ENCODE assay signal across 8 cellular contexts in the genomic region with DNA sequence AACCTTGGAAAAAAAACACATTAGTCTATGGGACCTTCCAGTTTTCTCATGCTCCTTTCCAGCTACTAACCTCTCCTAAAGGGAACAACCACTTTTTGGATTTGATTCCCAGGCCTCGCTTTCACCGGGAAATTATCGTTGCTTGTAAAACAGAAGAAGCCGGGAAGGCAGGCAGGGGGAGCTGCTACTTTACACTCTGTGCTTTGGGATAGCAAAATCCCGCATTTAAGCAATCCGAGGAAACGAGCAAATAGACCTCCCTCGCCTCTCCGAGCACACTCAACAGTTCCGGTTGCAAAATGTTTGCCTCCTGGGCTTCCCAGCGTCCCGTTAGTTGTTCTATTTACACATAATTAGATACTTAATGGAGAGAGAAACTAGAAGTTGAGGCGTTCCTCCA. TPM values are rescaled to one million over a fixed set of nuclear protein-coding genes. Genes with fewer than 3 reads are reported as not detected.
A peak's percentile ranks its signal among the peaks of the same experiment; 100 is the strongest.
DNase-seq lines count a peak whose midpoint lies in the region; ATAC-seq and TF ChIP-seq lines count a peak whose summit lies in the region.

No MANE protein-coding gene starts in this region.

- H3K4me3 ChIP-seq in CD4-positive, CD25-positive, alpha-beta regulatory T cell (ENCODE audit: low read depth, low read length), result peak overlapping the region; percentile 85
- H3K4me3 ChIP-seq in HUES48 (ENCODE audit: low read depth, low read length), result peak overlapping the region; percentile 58
- H3K4me3 ChIP-seq in neuronal stem cell (ENCODE audit: low read length in 2 of 2), result peak overlapping the region in 1 of 2 donors; percentile 37

- H3K36me3 ChIP-seq in CD4-positive, CD25-positive, alpha-beta regulatory T cell (ENCODE audit: control insufficient read depth, insufficient read depth, low read length), result no peaks in the 10 kb centered on the region
- H3K36me3 ChIP-seq in HUES48 (ENCODE audit: control insufficient read depth, insufficient read depth, low read length), result no peaks in the 10 kb centered on the region
- H3K36me3 ChIP-seq in neuronal stem cell (replicated peaks in 1 of 2; ENCODE audit: control insufficient read depth in 2 of 2, insufficient read depth in 2 of 2, low read length in 2 of 2), result no peaks in the 10 kb centered on the region

- H3K36me3 Mint-ChIP-seq in CD4-positive, CD25-positive, alpha-beta regulatory T cell, result peaks cover 16% of the 10 kb centered on the region
- H3K36me3 Mint-ChIP-seq in activated CD8-positive, alpha-beta T cell treated with anti-CD3 and anti-CD28 coated beads, Interleukin-2, amount 10 ng/mL, durations not matched to agents 7 days and 5 days (ENCODE audit: low read depth), result peaks cover 60% of the 10 kb centered on the region
- H3K36me3 Mint-ChIP-seq in glutamatergic neuron (ENCODE audit: unreplicated experiment), result peaks cover 6% of the 10 kb centered on the region

- H3K27me3 Mint-ChIP-seq in CD4-positive, CD25-positive, alpha-beta regulatory T cell, result peaks cover 51% of the 10 kb centered on the region
- H3K27me3 Mint-ChIP-seq in activated CD8-positive, alpha-beta T cell treated with anti-CD3 and anti-CD28 coated beads, Interleukin-2, amount 10 ng/mL, durations not matched to agents 7 days and 5 days (ENCODE audit: low read depth), result peaks cover 3% of the 10 kb centered on the region
- H3K27me3 Mint-ChIP-seq in glutamatergic neuron (ENCODE audit: unreplicated experiment), result peaks cover 6% of the 10 kb centered on the region

- H3K9me3 ChIP-seq in CD4-positive, CD25-positive, alpha-beta regulatory T cell (ENCODE audit: control insufficient read depth in 2 of 2, low read length in 2 of 2), result no peaks in the 10 kb centered on the region
- H3K9me3 ChIP-seq in HUES48 (ENCODE audit: control insufficient read depth, insufficient read depth, low read length) (no peaks in the 10 kb centered on the region), neuronal stem cell (replicated peaks in 1 of 2; ENCODE audit: control insufficient read depth in 2 of 2, insufficient read depth in 1 of 2, low read depth in 1 of 2, low read length in 2 of 2) (no peaks in the 10 kb centered on the region)

- H3K4me1 ChIP-seq in CD4-positive, CD25-positive, alpha-beta regulatory T cell (ENCODE audit: control insufficient read depth, insufficient read depth, low read length, poor library complexity, severe bottlenecking), result peaks cover 28% of the 10 kb centered on the region
- H3K4me1 ChIP-seq in HUES48 (ENCODE audit: control insufficient read depth, insufficient read depth, low read length) (peaks cover 5% of the 10 kb centered on the region; the same call in 1 of the 2 replicates), neuronal stem cell (ENCODE audit: control insufficient read depth in 2 of 2, insufficient read depth in 1 of 2, low read depth in 1 of 2, low read length in 2 of 2) (peaks cover 0 to 8% of the 10 kb centered on the region in 2 donors)

- peak overlapping the region; percentile 88 to 93 (median 90) for H3K4me3 Mint-ChIP-seq in CD4-positive, CD25-positive, alpha-beta regulatory T cell
- H3K4me3 Mint-ChIP-seq in activated CD8-positive, alpha-beta T cell treated with anti-CD3 and anti-CD28 coated beads, Interleukin-2, amount 10 ng/mL, durations not matched to agents 7 days and 5 days, result peak overlapping the region; percentile 86
- peak overlapping the region; percentile 90 for H3K4me3 Mint-ChIP-seq in glutamatergic neuron (ENCODE audit: unreplicated experiment)

- no peak overlapping the region for H2BK15ac ChIP-seq in neuronal stem cell (ENCODE audit: low read length)

- ATAC-seq in CD4-positive, CD25-positive, alpha-beta regulatory T cell (ENCODE audit: low read depth in 2 of 2), result no peak
- no peak for ATAC-seq in activated CD8-positive, alpha-beta T cell treated with anti-CD3 and anti-CD28 coated beads, Interleukin-2, amount 10 ng/mL, durations not matched to agents 7 days and 5 days

- H2AFZ ChIP-seq in neuronal stem cell (ENCODE audit: low read length), result peak overlapping the region; percentile 87

- H3K27ac Mint-ChIP-seq in CD4-positive, CD25-positive, alpha-beta regulatory T cell, result peak overlapping the region; percentile 78 to 89 (median 87)
- peak overlapping the region; percentile 75 for H3K27ac Mint-ChIP-seq in activated CD8-positive, alpha-beta T cell treated with anti-CD3 and anti-CD28 coated beads, Interleukin-2, amount 10 ng/mL, durations not matched to agents 7 days and 5 days
- no peak overlapping the region for H3K27ac Mint-ChIP-seq in glutamatergic neuron (ENCODE audit: unreplicated experiment)

- POLR2A ChIA-PET in activated CD8-positive, alpha-beta T cell treated with anti-CD3 and anti-CD28 coated beads, Interleukin-2, amount 10 ng/mL, durations not matched to agents 7 days and 5 days (lab: Charles Lee), result interaction anchor here (2.2 to 6.5 kb wide), 2 partner anchors 13 to 23 kb away, joined by 29 to 38 read pairs; no protein-coding TSS in a partner anchor

- no peak overlapping the region for H3K9ac ChIP-seq in HUES48 (ENCODE audit: low read depth, low read length)
- no peak overlapping the region for H3K9ac ChIP-seq in neuronal stem cell (ENCODE audit: low read depth, low read length, poor library complexity)

- peaks cover 0 to 2% (median 0%) of the 10 kb centered on the region in 7 donors for H3K9me3 Mint-ChIP-seq in CD4-positive, CD25-positive, alpha-beta regulatory T cell
- H3K9me3 Mint-ChIP-seq in activated CD8-positive, alpha-beta T cell treated with anti-CD3 and anti-CD28 coated beads, Interleukin-2, amount 10 ng/mL, durations not matched to agents 7 days and 5 days (ENCODE audit: insufficient read depth), result no peaks in the 10 kb centered on the region
- peaks cover 1% of the 10 kb centered on the region for H3K9me3 Mint-ChIP-seq in glutamatergic neuron (ENCODE audit: unreplicated experiment)

- H3K14ac ChIP-seq in neuronal stem cell (ENCODE audit: low read length), result no peak overlapping the region

- TF ChIP-seq CTCF in glutamatergic neuron (IDR thresholded peaks at IDR 0.05; ENCODE audit: partially characterized antibody, unreplicated experiment), result no peak
- no peak for TF ChIP-seq CTCF in GM13977 (IDR thresholded peaks at IDR 0.05; ENCODE audit: extremely low read depth, insufficient read depth, missing control alignments)

- H3K79me1 ChIP-seq in neuronal stem cell (ENCODE audit: low read depth, low read length), result peaks cover 1% of the 10 kb centered on the region

- no peak overlapping the region for H2BK12ac ChIP-seq in neuronal stem cell (ENCODE audit: low read length)

- CTCF ChIA-PET in activated CD8-positive, alpha-beta T cell treated with anti-CD3 and anti-CD28 coated beads, Interleukin-2, amount 10 ng/mL, durations not matched to agents 7 days and 5 days (lab: Charles Lee), result interaction anchor here (0.7 to 6.6 kb wide), 10 partner anchors 10 to 277 kb away, joined by 3 to 82 read pairs (median 4); partner anchors contain the start of gene FAM200B

- no CpG with 5 or more reads among the region's 13 CpGs for WGBS in neuronal stem cell (ENCODE audit: extremely low coverage in 2 of 2, insufficient read length in 2 of 2, insufficient replicate concordance in 1 of 2), 2 donors

- H4K91ac ChIP-seq in neuronal stem cell (ENCODE audit: low read depth, low read length, poor library complexity), result no peak overlapping the region

- H2BK120ac ChIP-seq in neuronal stem cell (ENCODE audit: low read depth, low read length), result no peak overlapping the region

- no peak overlapping the region for H3K27ac ChIP-seq in CD4-positive, CD25-positive, alpha-beta regulatory T cell (ENCODE audit: insufficient read depth, low read length, poor library complexity, severe bottlenecking)
- H3K27ac ChIP-seq in HUES48 (ENCODE audit: low read depth, low read length), result peak overlapping the region; percentile 4
- no peak overlapping the region for H3K27ac ChIP-seq in neuronal stem cell (replicated peaks; ENCODE audit: low read length)

- peaks cover 6% of the 10 kb centered on the region for H3K27me3 ChIP-seq in CD4-positive, CD25-positive, alpha-beta regulatory T cell (ENCODE audit: control insufficient read depth, insufficient read depth, low read length)
- H3K27me3 ChIP-seq in HUES48 (ENCODE audit: control insufficient read depth, insufficient read depth, low read length) (peaks cover 59% of the 10 kb centered on the region), neuronal stem cell (ENCODE audit: control insufficient read depth in 3 of 3, insufficient read depth in 3 of 3, low read depth in 1 of 3, low read length in 3 of 3) (peaks cover 4 to 73% (median 19%) of the 10 kb centered on the region in 3 experiments)

- H3K4me1 Mint-ChIP-seq in CD4-positive, CD25-positive, alpha-beta regulatory T cell, result peaks cover 8 to 70% (median 39%) of the 10 kb centered on the region in 4 donors
- H3K4me1 Mint-ChIP-seq in activated CD8-positive, alpha-beta T cell treated with anti-CD3 and anti-CD28 coated beads, Interleukin-2, amount 10 ng/mL, durations not matched to agents 7 days and 5 days (ENCODE audit: low read depth), result peaks cover 77% of the 10 kb centered on the region
- peaks cover 11% of the 10 kb centered on the region for H3K4me1 Mint-ChIP-seq in glutamatergic neuron (ENCODE audit: low read depth, unreplicated experiment)

- DNase-seq in CD4-positive, CD25-positive, alpha-beta regulatory T cell, result no peak
- DNase-seq in activated CD8-positive, alpha-beta T cell treated with anti-CD3 and anti-CD28 coated beads, Interleukin-2, amount 10 ng/mL, durations not matched to agents 7 days and 5 days, result peak; percentile 37
- peak; percentile 23 for DNase-seq in glutamatergic neuron
- DNase-seq in neuronal stem cell (ENCODE audit: low spot score), result peak; percentile 36
- no peak for DNase-seq in GM19240 (ENCODE audit: insufficient read length, low spot score)
- no peak for DNase-seq in GM13977 (ENCODE audit: low spot score)
- DNase-seq in DMS153 (lab: John Stamatoyannopoulos, UW), result no peak

- H2AK5ac ChIP-seq in neuronal stem cell (ENCODE audit: low read depth, low read length), result no peak overlapping the region

- no peak overlapping the region for H3K4ac ChIP-seq in neuronal stem cell (ENCODE audit: low read length)

- H3K23ac ChIP-seq in neuronal stem cell (ENCODE audit: low read depth, low read length, poor library complexity), result no peak overlapping the region

- no peak overlapping the region for H2BK5ac ChIP-seq in neuronal stem cell (ENCODE audit: low read length)

- no peak overlapping the region for H4K8ac ChIP-seq in neuronal stem cell (ENCODE audit: low read depth, low read length)

- peak overlapping the region; percentile 99 for H3K4me2 ChIP-seq in neuronal stem cell (ENCODE audit: insufficient read depth, low read length, poor library complexity, severe bottlenecking)

- in situ Hi-C loops in GM13977 (cut with MboI; ENCODE audit: low pct_unique_long_range_greater_than_20kb, low sequenced_read_pairs, unreplicated experiment), result no loop called here

- no peak overlapping the region for H3K18ac ChIP-seq in neuronal stem cell (ENCODE audit: low read length)

RNA-seq across cellular contexts. Expression of gene CD38, which starts 1.2 kb away (rescaled TPM):
- 6.4 TPM for total RNA-seq in CD4-positive, CD25-positive, alpha-beta regulatory T cell
- 10 to 100 TPM in 2 of 4 donors, 1 to 10 TPM in 2; 4.8 to 14.5 (median 9.3) TPM for polyA plus RNA-seq in CD4-positive, CD25-positive, alpha-beta regulatory T cell
- total RNA-seq in activated CD8-positive, alpha-beta T cell treated with anti-CD3 and anti-CD28 coated beads, Interleukin-2, amount 10 ng/mL, durations not matched to agents 7 days and 5 days, result 10 to 100 TPM; 88.8 to 93.4 TPM
- 0.37 TPM for total RNA-seq in glutamatergic neuron (ENCODE audit: unreplicated experiment)
- polyA plus RNA-seq in neuronal stem cell (2013, experiment 1 of 2), result 0.11 TPM
- polyA plus RNA-seq in neuronal stem cell (2013, experiment 2 of 2), result 0.15 TPM

Comparison
In these comparisons a context has a peak if more than half of its experiments do, and no peak if none do; other contexts are left out.
1. DNase-seq: peak in activated CD8-positive, alpha-beta T cell treated with anti-CD3 and anti-CD28 coated beads, Interleukin-2, amount 10 ng/mL, durations not matched to agents 7 days and 5 days (single experiment), glutamatergic neuron (single experiment) and neuronal stem cell (single experiment); none in CD4-positive, CD25-positive, alpha-beta regulatory T cell (0 of 3), GM19240 (single experiment), GM13977 (single experiment) and DMS153 (single experiment).
2. RNA of gene CD38, which starts 1.2 kb away (total RNA-seq): 88.8 to 93.4 TPM in activated CD8-positive, alpha-beta T cell treated with anti-CD3 and anti-CD28 coated beads, Interleukin-2, amount 10 ng/mL, durations not matched to agents 7 days and 5 days; 6.4 TPM in CD4-positive, CD25-positive, alpha-beta regulatory T cell (single experiment) and 0.37 TPM in glutamatergic neuron (single experiment); every median in the first group is over 10 times any median in the second.
3. Peak in every context shown above with its lines, with median percentiles within 50 percentile points of each other: H3K4me3 Mint-ChIP-seq.